Comparison of ENCODE assay signal across 8 cellular contexts in the genomic region with DNA sequence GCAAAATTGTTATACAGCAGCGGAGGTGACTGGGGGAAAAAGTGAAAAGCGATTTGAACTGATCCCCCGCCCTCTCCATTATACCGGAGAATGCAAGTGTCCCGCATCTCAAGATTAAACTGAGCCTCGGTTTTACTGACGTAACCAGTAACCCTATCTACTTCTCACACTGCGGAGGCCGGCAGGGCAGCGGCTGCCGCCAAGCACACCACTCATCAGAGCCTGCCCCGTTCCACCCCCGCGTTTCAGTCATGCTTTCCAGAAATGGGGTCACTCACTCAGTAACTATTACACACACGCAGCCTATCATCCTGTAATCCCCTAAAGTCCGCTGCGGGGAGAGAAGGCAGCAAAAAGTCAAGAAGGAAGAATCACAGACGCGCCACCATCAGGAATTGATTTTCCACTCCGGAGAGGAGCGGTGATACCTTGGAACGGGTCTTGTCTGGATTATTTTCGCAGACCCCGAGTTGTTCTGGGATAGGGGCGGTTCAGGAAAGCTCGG. TPM values are rescaled to one million over a fixed set of nuclear protein-coding genes. Genes with fewer than 3 reads are reported as not detected.
DNase-seq lines count a peak whose midpoint lies in the region; TF ChIP-seq lines count a peak whose summit lies in the region.

No MANE protein-coding gene starts in this region.

- no peaks in the 10 kb centered on the region for H3K9me3 ChIP-seq in colonic mucosa
- H3K9me3 ChIP-seq in liver (ENCODE audit: control insufficient read depth in 4 of 4, low read length in 3 of 4) = no peaks in the 10 kb centered on the region

- intact Hi-C loops in colonic mucosa (cut with DNase I) = no loop called here

- DNase-seq in GDM1 (lab: John Stamatoyannopoulos, UW) (peak; percentile 14), H7 (peak; percentile 28), NAMALWA (ENCODE audit: low spot score) (peak; percentile 75), colonic mucosa (peak; percentile 58), middle frontal gyrus (ENCODE audit: extremely low spot score, low spot score) (no peak)
- DNase-seq in activated CD4-positive, CD25-positive, alpha-beta regulatory T cell treated with anti-CD3 and anti-CD28 coated beads, Interleukin-2, amount 50 U/mL, for 72 hours = peak; percentile 61
- DNase-seq in stimulated activated CD4-positive, alpha-beta T cell treated with anti-CD3 and anti-CD28 coated beads, Interleukin-4, amount 100 ng/mL, for 48 hours (ENCODE audit: low read depth in 2 of 2) = peak; percentile 57 to 66

- peak overlapping the region; percentile 64 for H3K4me3 ChIP-seq in H7 (ENCODE audit: insufficient read depth, low read depth, low read length)
- H3K4me3 ChIP-seq in colonic mucosa = peak overlapping the region; percentile 52
- H3K4me3 ChIP-seq in liver (ENCODE audit: low read depth in 1 of 3, low read length in 3 of 3) = peak overlapping the region; percentile 33 to 75 (median 74)

- peak overlapping the region; percentile 76 for H3K27ac ChIP-seq in colonic mucosa
- H3K27ac ChIP-seq in liver (ENCODE audit: low read depth in 1 of 2, low read length in 2 of 2) = peak overlapping the region; percentile 69 to 92

- peaks cover 19% of the 10 kb centered on the region for H3K27me3 ChIP-seq in H7 (ENCODE audit: control insufficient read depth, insufficient read depth, low read length)
- H3K27me3 ChIP-seq in colonic mucosa = no peaks in the 10 kb centered on the region
- H3K27me3 ChIP-seq in liver (ENCODE audit: control insufficient read depth in 4 of 4, insufficient read depth in 4 of 4, low read length in 3 of 4) = no peaks in the 10 kb centered on the region

- H3K36me3 ChIP-seq in H7 (replicated peaks; ENCODE audit: control insufficient read depth, insufficient read depth, low read length) (no peaks in the 10 kb centered on the region), colonic mucosa (no peaks in the 10 kb centered on the region), liver (ENCODE audit: control insufficient read depth in 4 of 4, insufficient read depth in 3 of 4, low read depth in 1 of 4, low read length in 3 of 4) (no peaks in the 10 kb centered on the region)

- H3K9ac ChIP-seq in colonic mucosa (ENCODE audit: low read depth in 2 of 2, low read length in 2 of 2) (peak overlapping the region; percentile 54 to 73), liver (ENCODE audit: low read depth in 1 of 2, low read length in 2 of 2) (peak overlapping the region; percentile 52 to 87)

- no peak for TF ChIP-seq RAD21 in liver (IDR thresholded peaks at IDR 0.05)

- TF ChIP-seq CTCF in colonic mucosa (IDR thresholded peaks at IDR 0.05) (no peak), liver (IDR thresholded peaks at IDR 0.05; ENCODE audit: low read depth, low read length, missing input control) (no peak)

- under 1% methylated on average over 26 of the region's 26 CpGs for WGBS in liver

- H3K4me1 ChIP-seq in colonic mucosa (no peaks in the 10 kb centered on the region), liver (ENCODE audit: control insufficient read depth in 4 of 4, insufficient read depth in 4 of 4, low read length in 3 of 4) (peaks cover 0 to 2% (median 1%) of the 10 kb centered on the region in 4 donors)

TF ChIP-seq in liver, 16 proteins besides CTCF, POLR2A, EP300 and RAD21:
- no peak for TF ChIP-seq HNF4A (conservative IDR thresholded peaks at IDR 0.05)
- TF ChIP-seq EGR1 (IDR thresholded peaks at IDR 0.05; ENCODE audit: low read depth in 2 of 2) = peak; percentile 73 to 95
- TF ChIP-seq YY1 (IDR thresholded peaks at IDR 0.05) = peak; percentile 77

RNA-seq across cellular contexts. Expression of gene RPS6KA3, which starts 1.4 kb away (rescaled TPM):
- 8.3 and 12.7 TPM in 2 replicates for total RNA-seq in H7 (2014; rRNA removed; shearing (Covaris generic))
- total RNA-seq in colonic mucosa = 100 to 1,000 TPM in 1 of 2 donors, 10 to 100 TPM in 1; 77.0 to 110 TPM
- total RNA-seq in liver = 10 to 100 TPM; 64.7 to 69.7 TPM
- 10 to 100 TPM; 11.1 to 12.9 TPM for polyA plus RNA-seq in liver
